1 cellular context compared by ENCODE assay signal in genomic region chr1:206954616-206955342, GRCh38.
TF ChIP-seq lines count a peak whose summit lies in the region.

No MANE protein-coding gene starts in this region.

TF ChIP-seq in GM12878, 131 proteins besides CTCF, POLR2A, EP300 and RAD21:
- TF ChIP-seq LARP7 (IDR thresholded peaks at IDR 0.05), result no peak
- TF ChIP-seq PKNOX1 (IDR thresholded peaks at IDR 0.05), result no peak
- TF ChIP-seq NFXL1 (IDR thresholded peaks at IDR 0.05; ENCODE audit: borderline replicate concordance), result no peak
TF ChIP-seq in GM12878: peak in this region for 0.
